ENCODE assay signal across 30 cellular contexts in the genomic region with DNA sequence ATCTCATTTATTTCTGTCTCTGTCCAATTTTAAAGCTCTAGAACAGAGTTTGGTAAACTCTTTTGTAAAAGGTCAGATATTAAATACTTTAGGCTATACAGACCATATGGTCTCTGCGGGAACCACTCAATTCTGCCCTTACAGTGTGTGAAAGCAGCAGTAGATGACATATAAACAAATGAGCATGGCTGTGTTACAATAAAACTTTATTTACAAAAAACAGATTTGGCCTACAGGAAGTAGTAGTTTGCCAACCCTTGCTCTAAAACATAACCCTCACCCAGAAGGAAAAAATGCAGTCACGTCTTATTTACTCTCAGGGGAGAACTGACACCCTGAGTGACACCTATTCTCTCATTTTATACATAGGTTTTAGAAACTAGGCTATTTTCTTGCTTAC.
"Had no signal": no experiment of that assay in that cellular context is flagged by ENCODE, and none has a peak within 500 bp of the region (broad histone marks: within the 10 kb centered on the region; RNA-seq: fewer than 3 reads in every experiment).

No MANE protein-coding gene starts in this region.

- H3K27ac ChIP-seq: neural progenitor cell, ovary, parathyroid adenoma, psoas muscle, skin epidermis, spleen, stomach, thyroid gland, transverse colon, upper lobe of right lung, uterus had no signal

- H2AFZ ChIP-seq: neural progenitor cell, parathyroid adenoma had no signal

- H3K4me1 Mint-ChIP-seq: naive thymus-derived CD4-positive, alpha-beta T cell; natural killer cell; nephron had no signal

- DNase-seq: naive thymus-derived CD4-positive, alpha-beta T cell; natural killer cell; occipital lobe; ovary; posterior cingulate gyrus; psoas muscle; right cardiac atrium; spleen; stimulated activated CD4-positive, alpha-beta T cell treated with anti-CD3 and anti-CD28 coated beads, Interleukin-12 subunit alpha, Interleukin-12 subunit beta, amount 100 ng/mL, for 4 hours; stimulated activated CD4-positive, alpha-beta T cell treated with anti-CD3 and anti-CD28 coated beads, Interleukin-1b, Interleukin-23, amount 100 ng/mL, for 48 hours; stimulated activated CD4-positive, alpha-beta T cell treated with anti-CD3 and anti-CD28 coated beads, Interleukin-4, amount 100 ng/mL, for 1 hour; stimulated activated CD4-positive, alpha-beta T cell treated with anti-CD3 and anti-CD28 coated beads, Interleukin-4, amount 100 ng/mL, for 4 hours; stimulated activated CD8-positive, alpha-beta memory T cell treated with anti-CD3 and anti-CD28 coated beads, Interleukin-4, amount 100 ng/mL, for 48 hours; stimulated activated naive B cell treated with anti-CD40 and anti-IgM and Interleukin-4, amounts not matched to agents 10 μg/mL and 1 μg/mL and 100 μg/mL, for 72 hours; stimulated activated naive CD4-positive, alpha-beta T cell treated with Interleukin-2 at 50 U/mL for 16 hours; stomach; thyroid gland; transverse colon; upper lobe of right lung; uterus had no signal

- H3K4me3 Mint-ChIP-seq: naive thymus-derived CD4-positive, alpha-beta T cell; natural killer cell; nephron; neural progenitor cell; stimulated activated naive B cell treated with anti-CD40 and anti-IgM and Interleukin-4, amounts not matched to agents 10 μg/mL and 1 μg/mL and 100 μg/mL, for 72 hours; stimulated activated naive CD8-positive, alpha-beta T cell treated with anti-CD3 and anti-CD28 coated beads, Interleukin-15, Interleukin-2, amounts not matched to agents 100 ng/mL and 50 ng/mL, for 24 hours; type B pancreatic cell had no signal

- H3K4me2 ChIP-seq: neural progenitor cell, smooth muscle cell had no signal

- H3K36me3 Mint-ChIP-seq: natural killer cell, neural progenitor cell, type B pancreatic cell had no signal

- H3K9ac ChIP-seq: neural progenitor cell, parathyroid adenoma had no signal

- H3K4me1 ChIP-seq: neural progenitor cell, parathyroid adenoma, psoas muscle, spleen, thyroid gland, transverse colon, upper lobe of right lung, uterus had no signal

- H3K4me3 ChIP-seq: neural progenitor cell, ovary, psoas muscle, skin epidermis, smooth muscle cell, spleen, stomach, thoracic aorta, thyroid gland, transverse colon, upper lobe of right lung, uterus had no signal

- H3K36me3 ChIP-seq: neural progenitor cell, ovary, spleen, stomach, thoracic aorta, thyroid gland, transverse colon, upper lobe of right lung, uterus had no signal

- H3K27ac Mint-ChIP-seq: naive thymus-derived CD4-positive, alpha-beta T cell; natural killer cell; nephron; neural progenitor cell; progenitor cell of endocrine pancreas; stimulated activated naive B cell treated with anti-CD40 and anti-IgM and Interleukin-4, amounts not matched to agents 10 μg/mL and 1 μg/mL and 100 μg/mL, for 72 hours; stimulated activated naive CD8-positive, alpha-beta T cell treated with anti-CD3 and anti-CD28 coated beads, Interleukin-15, Interleukin-2, amounts not matched to agents 100 ng/mL and 50 ng/mL, for 24 hours; type B pancreatic cell had no signal

- H3K27me3 ChIP-seq: neural progenitor cell, ovary, spleen, stomach, thyroid gland, transverse colon, upper lobe of right lung, uterus had no signal

- ATAC-seq: naive thymus-derived CD4-positive, alpha-beta T cell; natural killer cell; psoas muscle; right cardiac atrium; sciatic nerve; stimulated activated naive B cell treated with anti-CD40 and anti-IgM and Interleukin-4, amounts not matched to agents 10 μg/mL and 1 μg/mL and 100 μg/mL, for 72 hours; upper lobe of right lung had no signal

- H3K9me3 ChIP-seq: ovary, psoas muscle, stomach, thoracic aorta, thyroid gland, transverse colon, upper lobe of right lung, uterus had no signal

- H3K9me3 Mint-ChIP-seq: neural progenitor cell; stimulated activated naive B cell treated with anti-CD40 and anti-IgM and Interleukin-4, amounts not matched to agents 10 μg/mL and 1 μg/mL and 100 μg/mL, for 72 hours; stimulated activated naive CD8-positive, alpha-beta T cell treated with anti-CD3 and anti-CD28 coated beads, Interleukin-15, Interleukin-2, amounts not matched to agents 100 ng/mL and 50 ng/mL, for 24 hours; type B pancreatic cell had no signal

- H3K79me2 ChIP-seq: parathyroid adenoma had no signal

- H3K27me3 Mint-ChIP-seq: progenitor cell of endocrine pancreas; stimulated activated naive B cell treated with anti-CD40 and anti-IgM and Interleukin-4, amounts not matched to agents 10 μg/mL and 1 μg/mL and 100 μg/mL, for 72 hours; stimulated activated naive CD8-positive, alpha-beta T cell treated with anti-CD3 and anti-CD28 coated beads, Interleukin-15, Interleukin-2, amounts not matched to agents 100 ng/mL and 50 ng/mL, for 24 hours; type B pancreatic cell had no signal
